ENCODE assay signal across 2 cellular contexts in genomic region chrX:80602017-80602765, GRCh38.
TF ChIP-seq lines count a peak whose summit lies in the region.

No MANE protein-coding gene starts in this region.

TF ChIP-seq in A549, 52 proteins besides CTCF, POLR2A, EP300 and RAD21 (continued from another document):
- TF ChIP-seq POLR2AphosphoS2 (conservative IDR thresholded peaks at IDR 0.05; ENCODE audit: low read length) (no peak), KDM5A (IDR thresholded peaks at IDR 0.05) (no peak), CHD4 (IDR thresholded peaks at IDR 0.05; ENCODE audit: borderline replicate concordance) (no peak), HOXA7 (CRISPR knock-in tag; IDR thresholded peaks at IDR 0.05) (no peak), MAZ (IDR thresholded peaks at IDR 0.05; ENCODE audit: borderline replicate concordance, low read depth, low read length) (no peak), HEYL (CRISPR knock-in tag; IDR thresholded peaks at IDR 0.05) (no peak), ELK1 (IDR thresholded peaks at IDR 0.05; ENCODE audit: low read depth, low read length) (no peak)

TF ChIP-seq in K562, 482 proteins besides CTCF, POLR2A, EP300 and RAD21 (continued from another document):
- no peak for TF ChIP-seq CUX1 (CRISPR knock-in tag; IDR thresholded peaks at IDR 0.05)
- peak; percentile 79 for TF ChIP-seq PKNOX1 (IDR thresholded peaks at IDR 0.05)
- TF ChIP-seq HBP1 (CRISPR knock-in tag; IDR thresholded peaks at IDR 0.05): no peak
- no peak for TF ChIP-seq THAP7 (CRISPR knock-in tag; IDR thresholded peaks at IDR 0.05)
- no peak for TF ChIP-seq IFI16 (CRISPR knock-in tag; IDR thresholded peaks at IDR 0.05)
- peak; percentile 55; the same call in 1 of the 2 replicates for TF ChIP-seq BHLHE40 (IDR thresholded peaks at IDR 0.05; ENCODE audit: low read length)
- TF ChIP-seq RFX1 (IDR thresholded peaks at IDR 0.05): peak; percentile 58
